In genomic region chr1:53945183-53945432, GRCh38 we compare ENCODE assay signal across 8 cellular contexts. TPM values are rescaled to one million over a fixed set of nuclear protein-coding genes. Genes with fewer than 3 reads are reported as not detected.
DNase-seq lines count a peak whose midpoint lies in the region; ATAC-seq and TF ChIP-seq lines count a peak whose summit lies in the region.

No MANE protein-coding gene starts in this region.

- H3K27ac ChIP-seq in Peyer's patch (peak overlapping the region; percentile 78 to 97 (median 88)), esophagus muscularis mucosa (replicated peaks in 1 of 4) (peak overlapping the region; percentile 92 to 94 (median 94)), psoas muscle (peak overlapping the region; percentile 89)

- DNase-seq in GM06990 (ENCODE audit: extremely low read depth, insufficient read length) (no peak), Peyer's patch (no peak), esophagus muscularis mucosa (ENCODE audit: extremely low spot score) (no peak), psoas muscle (no peak), NCI-H2107 (lab: John Stamatoyannopoulos, UW) (no peak)

- no peaks in the 10 kb centered on the region for H3K27me3 ChIP-seq in GM06990 (replicated peaks; ENCODE audit: control insufficient read depth, insufficient read depth, low read length)
- H3K27me3 ChIP-seq in Peyer's patch = no peaks in the 10 kb centered on the region
- H3K27me3 ChIP-seq in esophagus muscularis mucosa = no peaks in the 10 kb centered on the region
- no peaks in the 10 kb centered on the region for H3K27me3 ChIP-seq in psoas muscle (ENCODE audit: insufficient read depth in 3 of 3, low read length in 2 of 3)

- TF ChIP-seq POLR2A in Peyer's patch (IDR thresholded peaks at IDR 0.05) (no peak), esophagus muscularis mucosa (IDR thresholded peaks at IDR 0.05; ENCODE audit: low read depth) (no peak)

- H3K9me3 ChIP-seq in Peyer's patch (no peaks in the 10 kb centered on the region), esophagus muscularis mucosa (no peaks in the 10 kb centered on the region), psoas muscle (no peaks in the 10 kb centered on the region)

- H3K36me3 ChIP-seq in GM06990 (ENCODE audit: control insufficient read depth, insufficient read depth, low read length) (no peaks in the 10 kb centered on the region), Peyer's patch (no peaks in the 10 kb centered on the region), esophagus muscularis mucosa (no peaks in the 10 kb centered on the region), psoas muscle (ENCODE audit: insufficient read depth in 1 of 2, low read depth in 1 of 2) (no peaks in the 10 kb centered on the region)

- 0% methylated on average over 16 of the region's 16 CpGs for WGBS in esophagus muscularis mucosa
- WGBS in psoas muscle, 3 donors = 0 to 1% (median 0%) methylated on average over 16 of the region's 16 CpGs

- peaks cover 4 to 22% (median 5%) of the 10 kb centered on the region in 4 donors for H3K4me1 ChIP-seq in Peyer's patch
- peaks cover 18 to 54% (median 50%) of the 10 kb centered on the region in 4 donors for H3K4me1 ChIP-seq in esophagus muscularis mucosa
- peaks cover 20% of the 10 kb centered on the region for H3K4me1 ChIP-seq in psoas muscle

- ATAC-seq in psoas muscle (no peak), GM18858 (IDR thresholded peaks at IDR 0.05; ENCODE audit: unreplicated experiment) (no peak), GM19452 (IDR thresholded peaks at IDR 0.05; ENCODE audit: unreplicated experiment) (no peak), GM18867 (IDR thresholded peaks at IDR 0.05; ENCODE audit: unreplicated experiment) (no peak)

- TF ChIP-seq CTCF in GM06990 (IDR thresholded peaks at IDR 0.05; ENCODE audit: insufficient read depth, low read length, poor library complexity, severe bottlenecking) = no peak
- no peak for TF ChIP-seq CTCF in Peyer's patch (IDR thresholded peaks at IDR 0.05)
- no peak for TF ChIP-seq CTCF in esophagus muscularis mucosa (IDR thresholded peaks at IDR 0.05)
- TF ChIP-seq CTCF in psoas muscle (IDR thresholded peaks at IDR 0.05) = no peak

- TF ChIP-seq EP300 in esophagus muscularis mucosa (IDR thresholded peaks at IDR 0.05) = no peak

- H3K4me3 ChIP-seq in GM06990 (replicated peaks; ENCODE audit: low read depth, low read length) (peak overlapping the region; percentile 80), Peyer's patch (peak overlapping the region; percentile 76 to 94 (median 82)), esophagus muscularis mucosa (peak overlapping the region; percentile 72 to 90 (median 82)), psoas muscle (peak overlapping the region; percentile 90)

- intact Hi-C loops in esophagus muscularis mucosa (cut with DNase I) (loop anchor here (5.0 kb wide), 1 partner anchor 48 kb away; no protein-coding TSS in a partner anchor), psoas muscle (cut with DNase I) (loop anchor here (2.0 to 5.0 kb wide), 3 partner anchors 54 to 107 kb away; partner anchors contain the start of genes TCEANC2 (in 1 of the 2) and TMEM59 (in 1 of the 2))

RNA-seq across cellular contexts. Expression of gene IFT25, which starts 0.4 kb away (rescaled TPM):
- total RNA-seq in Peyer's patch (10 to 100 TPM; 13.8 to 42.9 (median 27.1) TPM), esophagus muscularis mucosa (10 to 100 TPM; 17.4 to 20.8 (median 17.6) TPM), psoas muscle (1 to 10 TPM; 4.9 to 5.8 (median 5.5) TPM)
- 10 to 100 TPM in 1 of 3 donors, 1 to 10 TPM in 2; 4.6 to 10.3 (median 5.3) TPM for polyA plus RNA-seq in psoas muscle

RNA-seq across cellular contexts. Expression of gene LRRC42, which starts 1.0 kb away (rescaled TPM):
- total RNA-seq in Peyer's patch = 10 to 100 TPM in 1 of 4 donors, 1 to 10 TPM in 3; 8.9 to 20.6 (median 9.7) TPM
- 10 to 100 TPM; 22.8 to 35.6 (median 28.9) TPM for total RNA-seq in esophagus muscularis mucosa
- total RNA-seq in psoas muscle = 10 to 100 TPM; 10.0 to 16.9 (median 11.9) TPM
- polyA plus RNA-seq in psoas muscle = 10 to 100 TPM; 11.0 to 14.7 (median 14.0) TPM

RNA-seq across cellular contexts. Expression of gene DIO1, which starts 51.1 kb away (rescaled TPM):
- total RNA-seq in Peyer's patch = not detected
- total RNA-seq in esophagus muscularis mucosa = not detected
- total RNA-seq in psoas muscle = not detected
- not detected for polyA plus RNA-seq in psoas muscle

RNA-seq across cellular contexts. Expression of gene YIPF1, which starts 55.5 kb away (rescaled TPM):
- 10 to 100 TPM; 10.7 to 35.9 (median 20.4) TPM for total RNA-seq in Peyer's patch
- total RNA-seq in esophagus muscularis mucosa = 10 to 100 TPM; 16.8 to 21.4 (median 19.7) TPM
- 10 to 100 TPM; 11.8 to 23.3 (median 19.4) TPM for total RNA-seq in psoas muscle
- polyA plus RNA-seq in psoas muscle = 10 to 100 TPM; 23.1 to 54.1 (median 25.1) TPM
